19 cellular contexts compared by ENCODE assay signal in genomic region chr15:101697488-101697887, GRCh38.
"Had no signal": no experiment of that assay in that cellular context is flagged by ENCODE, and none has a peak within 500 bp of the region (broad histone marks: within the 10 kb centered on the region; RNA-seq: fewer than 3 reads in every experiment).

No MANE protein-coding gene starts in this region.

- H3K27me3 ChIP-seq: esophagus squamous epithelium, right lobe of liver, SJCRH30, transverse colon had no signal

- H3K9me3 Mint-ChIP-seq: natural killer cell treated with Interleukin-12 subunit alpha and Interleukin-12 subunit beta and Interleukin-15 and Interleukin-18, amount 100 ng/mL, for 72 hours had no signal

- H3K4me3 Mint-ChIP-seq: natural killer cell treated with Interleukin-12 subunit alpha and Interleukin-12 subunit beta and Interleukin-15 and Interleukin-18, amount 100 ng/mL, for 72 hours; stimulated activated naive B cell treated with anti-CD40 and anti-IgM and Interleukin-4, amounts not matched to agents 10 μg/mL and 1 μg/mL and 100 μg/mL, for 72 hours had no signal

- H3K4me1 ChIP-seq: prostate gland, right lobe of liver, SJCRH30, transverse colon had no signal

- H3K27ac Mint-ChIP-seq: natural killer cell treated with Interleukin-12 subunit alpha and Interleukin-12 subunit beta and Interleukin-15 and Interleukin-18, amount 100 ng/mL, for 72 hours; stimulated activated naive B cell treated with anti-CD40 and anti-IgM and Interleukin-4, amounts not matched to agents 10 μg/mL and 1 μg/mL and 100 μg/mL, for 72 hours had no signal

- ATAC-seq: left lobe of liver; natural killer cell treated with Interleukin-12 subunit alpha and Interleukin-12 subunit beta and Interleukin-15 and Interleukin-18, amount 100 ng/mL, for 72 hours; right lobe of liver; stimulated activated naive B cell treated with anti-CD40 and anti-IgM and Interleukin-4, amounts not matched to agents 10 μg/mL and 1 μg/mL and 100 μg/mL, for 72 hours had no signal

- H3K4me3 ChIP-seq: esophagus squamous epithelium, prostate gland, right lobe of liver, SJCRH30, transverse colon had no signal

- H3K27me3 Mint-ChIP-seq: natural killer cell treated with Interleukin-12 subunit alpha and Interleukin-12 subunit beta and Interleukin-15 and Interleukin-18, amount 100 ng/mL, for 72 hours; stimulated activated naive B cell treated with anti-CD40 and anti-IgM and Interleukin-4, amounts not matched to agents 10 μg/mL and 1 μg/mL and 100 μg/mL, for 72 hours had no signal

- H3K9me3 ChIP-seq: esophagus squamous epithelium, prostate gland, right lobe of liver, SJCRH30, transverse colon had no signal

- H3K27ac ChIP-seq: esophagus squamous epithelium, prostate gland, right lobe of liver, RWPE1, SJCRH30, transverse colon, WERI-Rb-1 had no signal

- DNase-seq: activated CD4-positive, alpha-beta T cell treated with anti-CD3 and anti-CD28 coated beads, Interleukin-2, amount 50 U/mL, for 1 hour; activated CD8-positive, alpha-beta memory T cell treated with anti-CD3 and anti-CD28 coated beads, Interleukin-2, amount 50 U/mL, for 48 hours; activated gamma-delta T cell treated with Interleukin-2 at 50 U/mL for 16 hours; aorta; esophagus squamous epithelium; foreskin fibroblast; islet precursor cell; mammary epithelial cell; occipital lobe; right lobe of liver; SJCRH30; stimulated activated naive B cell treated with anti-CD40 and anti-IgM and Interleukin-4, amounts not matched to agents 10 μg/mL and 1 μg/mL and 100 μg/mL, for 72 hours; T1000; transverse colon; WERI-Rb-1 had no signal
